1 cellular context compared by ENCODE assay signal in genomic region chr5:42813533-42813932, GRCh38.
A peak's percentile ranks its signal among the peaks of the same experiment; 100 is the strongest.
TF ChIP-seq lines count a peak whose summit lies in the region.

No MANE protein-coding gene starts in this region.

TF ChIP-seq in H1, 55 proteins besides CTCF, POLR2A, EP300 and RAD21 (continued from another document):
- TF ChIP-seq BRCA1 (IDR thresholded peaks at IDR 0.05; ENCODE audit: low read depth, low read length) (no peak), KDM1A (IDR thresholded peaks at IDR 0.05; ENCODE audit: borderline replicate concordance, low read length) (peak; percentile 30; the same call in 1 of the 2 replicates), YY1 (IDR thresholded peaks at IDR 0.05; ENCODE audit: low read depth, low read length) (0 out of 2 replicates have a peak, but pooled peaks have one; percentile 31), JUND (IDR thresholded peaks at IDR 0.05; ENCODE audit: low read length) (0 out of 2 replicates have a peak, but pooled peaks have one; percentile 10), HDAC2 (IDR thresholded peaks at IDR 0.05; ENCODE audit: borderline replicate concordance in 1 of 2, low read depth in 2 of 2, low read length in 2 of 2) (0 out of 4 replicates have a peak, but pooled peaks of 1 of the 2 experiments have one; percentile 73), CREB1 (IDR thresholded peaks at IDR 0.05) (0 out of 2 replicates have a peak, but pooled peaks have one; percentile 30), RFX5 (IDR thresholded peaks at IDR 0.05; ENCODE audit: borderline replicate concordance, low read depth, low read length) (no peak), MAX (IDR thresholded peaks at IDR 0.05) (0 out of 2 replicates have a peak, but pooled peaks have one; percentile 6), TAF1 (IDR thresholded peaks at IDR 0.05; ENCODE audit: low read depth, low read length) (peak; percentile 35; the same call in 1 of the 2 replicates), RBBP5 (IDR thresholded peaks at IDR 0.05; ENCODE audit: borderline replicate concordance, low read depth, low read length) (no peak), RXRA (IDR thresholded peaks at IDR 0.05; ENCODE audit: insufficient read depth, low read depth, low read length) (no peak), EGR1 (IDR thresholded peaks at IDR 0.05; ENCODE audit: borderline replicate concordance, low read depth, low read length) (no peak)
